In the genomic region with DNA sequence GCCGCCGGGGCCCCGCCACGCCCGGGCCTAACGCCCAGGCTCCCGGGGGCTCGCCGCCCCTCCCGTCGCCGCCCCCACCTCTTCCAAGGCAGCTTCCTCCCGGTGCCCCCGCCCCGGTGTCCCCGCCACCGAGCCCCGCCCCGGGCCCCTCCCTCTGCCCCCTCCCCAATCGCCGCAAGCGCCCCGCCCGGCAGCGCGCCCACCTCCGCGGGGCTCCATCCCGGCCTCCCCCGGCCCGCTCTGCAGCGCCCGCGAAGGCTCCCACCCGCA, we compare ENCODE assay signal across 8 cellular contexts. TPM values are rescaled to one million over a fixed set of nuclear protein-coding genes. Genes with fewer than 3 reads are reported as not detected.
DNase-seq lines count a peak whose midpoint lies in the region; ATAC-seq and TF ChIP-seq lines count a peak whose summit lies in the region.

No MANE protein-coding gene starts in this region.

- peak overlapping the region; percentile 100 for H3K4me3 ChIP-seq in smooth muscle cell

- H3K79me2 ChIP-seq in smooth muscle cell (ENCODE audit: low read depth): peaks cover 52% of the 10 kb centered on the region

- TF ChIP-seq CTCF in smooth muscle cell (IDR thresholded peaks at IDR 0.05; ENCODE audit: borderline replicate concordance, insufficient read depth, poor library complexity, severe bottlenecking): peak; percentile 1

- H3K9ac ChIP-seq in smooth muscle cell (ENCODE audit: low read depth): peak overlapping the region; percentile 75

- ATAC-seq in HG03159 (IDR thresholded peaks at IDR 0.05; ENCODE audit: unreplicated experiment): peak; percentile 23
- ATAC-seq in activated T-cell treated with anti-CD3 and anti-CD28 coated beads, Interleukin-2, amount 50 U/mL, for 4 hours: peak; percentile 44 to 49

- H3K4me1 Mint-ChIP-seq in activated T-cell treated with anti-CD3 and anti-CD28 coated beads, Interleukin-2, amount 50 U/mL, for 4 hours (ENCODE audit: low read depth): peaks cover 20% of the 10 kb centered on the region

- no peaks in the 10 kb centered on the region for H3K36me3 Mint-ChIP-seq in activated T-cell treated with anti-CD3 and anti-CD28 coated beads, Interleukin-2, amount 50 U/mL, for 4 hours (ENCODE audit: insufficient read depth)

- DNase-seq in stimulated activated CD8-positive, alpha-beta memory T cell treated with anti-CD3 and anti-CD28 coated beads, Interleukin-7, amount 100 ng/mL, for 24 hours (ENCODE audit: low read depth): peak; percentile 6
- DNase-seq in stimulated activated CD8-positive, alpha-beta memory T cell treated with anti-CD3 and anti-CD28 coated beads, Interleukin-4, amount 100 ng/mL, for 48 hours: no peak
- DNase-seq in activated T-cell treated with anti-CD3 and anti-CD28 coated beads, Interleukin-2, amount 50 U/mL, for 4 hours: no peak
- DNase-seq in hypothalamus (lab: John Stamatoyannopoulos, UW) (peak in 29 of 51 donors; percentile 41 to 86 (median 76)), smooth muscle cell (lab: John Stamatoyannopoulos, UW; ENCODE audit: unreplicated experiment) (peak; percentile 81), LoVo (ENCODE audit: low spot score) (no peak), hepatic stellate cell (ENCODE audit: low spot score) (no peak)

- H3F3A ChIP-seq in smooth muscle cell (ENCODE audit: low read depth): no peaks in the 10 kb centered on the region

- peak overlapping the region; percentile 72 for H3K27ac ChIP-seq in smooth muscle cell (ENCODE audit: low read depth)

- no peaks in the 10 kb centered on the region for H3K27me3 ChIP-seq in smooth muscle cell (ENCODE audit: low read depth)

- H3K4me2 ChIP-seq in smooth muscle cell: peak overlapping the region; percentile 95

- H3K4me1 ChIP-seq in smooth muscle cell (ENCODE audit: low read depth): peaks cover 23% of the 10 kb centered on the region

- WGBS in smooth muscle cell (ENCODE audit: low lambda C conversion rate): no CpG with 5 or more reads among the region's 35 CpGs

- H3K9me3 ChIP-seq in smooth muscle cell (replicated peaks; ENCODE audit: low read depth): no peaks in the 10 kb centered on the region

- H3K4me3 Mint-ChIP-seq in activated T-cell treated with anti-CD3 and anti-CD28 coated beads, Interleukin-2, amount 50 U/mL, for 4 hours: peak overlapping the region; percentile 77

- peak overlapping the region; percentile 94 for H2AFZ ChIP-seq in smooth muscle cell (ENCODE audit: low read depth)

- H3K27me3 Mint-ChIP-seq in activated T-cell treated with anti-CD3 and anti-CD28 coated beads, Interleukin-2, amount 50 U/mL, for 4 hours (ENCODE audit: low read depth): no peaks in the 10 kb centered on the region

- no peaks in the 10 kb centered on the region for H3K36me3 ChIP-seq in smooth muscle cell (ENCODE audit: low read depth)

- H3K9me3 Mint-ChIP-seq in activated T-cell treated with anti-CD3 and anti-CD28 coated beads, Interleukin-2, amount 50 U/mL, for 4 hours: no peaks in the 10 kb centered on the region

- peaks cover 47% of the 10 kb centered on the region for H4K20me1 ChIP-seq in smooth muscle cell (ENCODE audit: low read depth)

RNA-seq across cellular contexts. Expression of gene STK25, which starts 0.2 kb away (rescaled TPM):
- 100 to 1,000 TPM in 2 of 3 donors, 10 to 100 TPM in 1; 97.1 to 104 (median 100) TPM for total RNA-seq in activated T-cell treated with anti-CD3 and anti-CD28 coated beads, Interleukin-2, amount 50 U/mL, for 4 hours
- 202 and 212 TPM in 2 replicates for total RNA-seq in smooth muscle cell
- polyA plus RNA-seq in smooth muscle cell: 200 and 201 TPM in 2 replicates

RNA-seq across cellular contexts. Expression of gene BOK, which starts 50.4 kb away (rescaled TPM):
- under 1 TPM; 0.15 to 0.19 (median 0.16) TPM for total RNA-seq in activated T-cell treated with anti-CD3 and anti-CD28 coated beads, Interleukin-2, amount 50 U/mL, for 4 hours
- total RNA-seq in smooth muscle cell: 33.5 and 34.9 TPM in 2 replicates
- polyA plus RNA-seq in smooth muscle cell: 40.8 and 50.7 TPM in 2 replicates

Comparison
In these comparisons a context has a peak if more than half of its experiments do, and no peak if none do; other contexts are left out.
1. DNase-seq: peak in stimulated activated CD8-positive, alpha-beta memory T cell treated with anti-CD3 and anti-CD28 coated beads, Interleukin-7, amount 100 ng/mL, for 24 hours (single experiment), hypothalamus (29 of 51) and smooth muscle cell (single experiment); none in stimulated activated CD8-positive, alpha-beta memory T cell treated with anti-CD3 and anti-CD28 coated beads, Interleukin-4, amount 100 ng/mL, for 48 hours (single experiment), activated T-cell treated with anti-CD3 and anti-CD28 coated beads, Interleukin-2, amount 50 U/mL, for 4 hours (single experiment), LoVo (single experiment) and hepatic stellate cell (single experiment).
2. RNA of gene BOK, which starts 50.4 kb away (total RNA-seq): 33.5 to 34.9 TPM in smooth muscle cell; 0.15 to 0.19 TPM in activated T-cell treated with anti-CD3 and anti-CD28 coated beads, Interleukin-2, amount 50 U/mL, for 4 hours; every median in the first group is over 10 times any median in the second.